Comparison of ENCODE assay signal across 1 cellular context in the genomic region with DNA sequence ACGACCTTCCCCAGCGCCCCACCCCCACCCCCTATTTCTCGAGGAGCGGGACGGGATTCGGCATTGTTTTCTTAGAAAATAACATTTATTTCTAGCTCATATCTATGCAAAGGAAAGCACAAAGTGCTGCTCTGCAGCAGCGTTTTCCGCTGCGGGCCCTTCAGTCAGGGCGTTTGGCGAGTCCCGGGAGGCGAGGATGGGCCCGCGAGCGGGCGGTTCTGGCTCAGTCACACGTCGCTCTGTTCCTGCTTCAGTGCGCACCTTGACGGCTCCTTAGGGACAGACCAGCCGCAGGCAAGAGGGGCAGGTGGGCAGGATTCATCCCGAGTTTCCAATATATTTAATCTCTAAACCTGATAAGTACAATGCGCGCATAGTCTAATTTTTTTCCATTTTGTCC.
TF ChIP-seq lines count a peak whose summit lies in the region.

No MANE protein-coding gene starts in this region.

TF ChIP-seq in SK-N-SH treated with all-trans-retinoic acid at 6 μM for 48 hours, 23 proteins besides CTCF, POLR2A, EP300 and RAD21 (continued from another document):
- TF ChIP-seq, protein P1, sequence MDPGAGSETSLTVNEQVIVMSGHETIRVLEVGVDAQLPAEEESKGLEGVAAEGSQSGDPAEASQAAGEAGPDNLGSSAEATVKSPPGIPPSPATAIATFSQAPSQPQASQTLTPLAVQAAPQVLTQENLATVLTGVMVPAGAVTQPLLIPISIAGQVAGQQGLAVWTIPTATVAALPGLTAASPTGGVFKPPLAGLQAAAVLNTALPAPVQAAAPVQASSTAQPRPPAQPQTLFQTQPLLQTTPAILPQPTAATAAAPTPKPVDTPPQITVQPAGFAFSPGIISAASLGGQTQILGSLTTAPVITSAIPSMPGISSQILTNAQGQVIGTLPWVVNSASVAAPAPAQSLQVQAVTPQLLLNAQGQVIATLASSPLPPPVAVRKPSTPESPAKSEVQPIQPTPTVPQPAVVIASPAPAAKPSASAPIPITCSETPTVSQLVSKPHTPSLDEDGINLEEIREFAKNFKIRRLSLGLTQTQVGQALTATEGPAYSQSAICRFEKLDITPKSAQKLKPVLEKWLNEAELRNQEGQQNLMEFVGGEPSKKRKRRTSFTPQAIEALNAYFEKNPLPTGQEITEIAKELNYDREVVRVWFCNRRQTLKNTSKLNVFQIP (CRISPR knock-in tag; IDR thresholded peaks at IDR 0.05; ENCODE audit: borderline replicate concordance, low read depth) = no peak
- TF ChIP-seq ISL1 (CRISPR knock-in tag; IDR thresholded peaks at IDR 0.05) = no peak
- no peak for TF ChIP-seq CREB5 (CRISPR knock-in tag; IDR thresholded peaks at IDR 0.05; ENCODE audit: low read depth)
- TF ChIP-seq TOX (CRISPR knock-in tag; IDR thresholded peaks at IDR 0.05; ENCODE audit: borderline replicate concordance) = no peak
- no peak for TF ChIP-seq ZNF8 (CRISPR knock-in tag; IDR thresholded peaks at IDR 0.05)
- no peak for TF ChIP-seq ZNF70 (CRISPR knock-in tag; IDR thresholded peaks at IDR 0.05)
- no peak for TF ChIP-seq ZC3H10 (CRISPR knock-in tag; IDR thresholded peaks at IDR 0.05)
- no peak for TF ChIP-seq ZFP3 (CRISPR knock-in tag; IDR thresholded peaks at IDR 0.05)
- no peak for TF ChIP-seq CSDC2 (CRISPR knock-in tag; IDR thresholded peaks at IDR 0.05)
- no peak for TF ChIP-seq ZFP30 (CRISPR knock-in tag; IDR thresholded peaks at IDR 0.05)
- TF ChIP-seq ZNF565 (CRISPR knock-in tag; conservative IDR thresholded peaks at IDR 0.05; ENCODE audit: low read depth) = no peak
